1 cellular context compared by ENCODE assay signal in genomic region chr1:154968731-154969130, GRCh38.
TF ChIP-seq lines count a peak whose summit lies in the region.

No MANE protein-coding gene starts in this region.

TF ChIP-seq in HepG2, 621 proteins besides CTCF, POLR2A, EP300 and RAD21:
- TF ChIP-seq ZNF251 (CRISPR knock-in tag; IDR thresholded peaks at IDR 0.05) (no peak), AGO2 (optimal IDR thresholded peaks at IDR 0.05; ENCODE audit: low read depth, low read length) (peak; percentile 19)
